25 cellular contexts compared by ENCODE assay signal in the genomic region with DNA sequence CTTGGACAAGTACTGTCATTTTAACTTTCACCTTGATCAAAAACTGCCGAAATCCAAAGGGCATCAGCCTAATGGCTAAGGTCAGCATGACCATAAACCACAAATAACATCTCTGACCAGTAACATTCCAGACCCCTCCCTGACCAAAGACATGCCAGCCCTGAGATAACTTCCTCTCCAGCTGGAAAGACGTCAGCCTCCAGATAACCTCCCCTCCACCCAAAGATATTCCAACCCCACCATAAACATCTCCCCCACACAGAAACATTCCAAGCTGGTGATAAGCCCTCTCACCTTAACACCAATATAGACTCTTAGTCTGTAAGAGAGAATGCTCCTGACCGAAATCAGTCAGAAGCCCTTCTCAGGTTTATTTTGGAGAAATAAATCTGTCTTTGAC. TPM values are rescaled to one million over a fixed set of nuclear protein-coding genes. Genes with fewer than 3 reads are reported as not detected.
"Had no signal": no experiment of that assay in that cellular context is flagged by ENCODE, and none has a peak within 500 bp of the region (broad histone marks: within the 10 kb centered on the region; RNA-seq: fewer than 3 reads in every experiment).

No MANE protein-coding gene starts in this region.

- H3K27ac Mint-ChIP-seq: activated naive CD4-positive, alpha-beta T cell treated with anti-CD3 and anti-CD28 coated beads for 36 hours; activated naive CD8-positive, alpha-beta T cell; activated T-helper 17 cell treated with anti-CD3 and anti-CD28 coated beads, Interleukin-2, amount 50 U/mL, for 72 hours; T-helper 17 cell; WTC11 had no signal

- H3K4me3 Mint-ChIP-seq: activated naive CD4-positive, alpha-beta T cell treated with anti-CD3 and anti-CD28 coated beads for 36 hours; activated naive CD8-positive, alpha-beta T cell; activated T-cell treated with anti-CD3 and anti-CD28 coated beads, Interleukin-2, amount 50 U/mL, for 4 hours; activated T-helper 17 cell treated with anti-CD3 and anti-CD28 coated beads, Interleukin-2, amount 50 U/mL, for 72 hours; T-helper 17 cell; WTC11 had no signal

- H3K36me3 ChIP-seq: Peyer's patch, SJSA1 had no signal

- H3K9me3 ChIP-seq: Peyer's patch, SJSA1 had no signal

- H3K27ac ChIP-seq: Peyer's patch, SJSA1 had no signal

- ATAC-seq: activated T-cell treated with anti-CD3 and anti-CD28 coated beads, Interleukin-2, amount 50 U/mL, for 4 hours; activated T-helper 17 cell treated with anti-CD3 and anti-CD28 coated beads, Interleukin-2, amount 50 U/mL, for 72 hours; T-helper 17 cell; WTC11 had no signal

- H3K27me3 ChIP-seq: Peyer's patch, SJSA1 had no signal

- H3K4me1 ChIP-seq: Peyer's patch, SJSA1 had no signal

- H3K9me3 Mint-ChIP-seq: activated naive CD4-positive, alpha-beta T cell treated with anti-CD3 and anti-CD28 coated beads for 36 hours; activated T-cell treated with anti-CD3 and anti-CD28 coated beads, Interleukin-2, amount 50 U/mL, for 4 hours; activated T-helper 17 cell treated with anti-CD3 and anti-CD28 coated beads, Interleukin-2, amount 50 U/mL, for 72 hours had no signal

- H3K36me3 Mint-ChIP-seq: activated naive CD8-positive, alpha-beta T cell had no signal

- H3K4me1 Mint-ChIP-seq: activated T-helper 17 cell treated with anti-CD3 and anti-CD28 coated beads, Interleukin-2, amount 50 U/mL, for 72 hours; T-helper 17 cell; WTC11 had no signal

- H3K27me3 Mint-ChIP-seq: activated naive CD8-positive, alpha-beta T cell; activated T-helper 17 cell treated with anti-CD3 and anti-CD28 coated beads, Interleukin-2, amount 50 U/mL, for 72 hours; T-helper 17 cell had no signal

- DNase-seq: activated CD4-positive, alpha-beta T cell treated with anti-CD3 and anti-CD28 coated beads for 48 hours; activated CD4-positive, alpha-beta T cell treated with anti-CD3 and anti-CD28 coated beads, Interleukin-2, amount 50 U/mL, for 4 hours; activated CD4-positive, CD25-positive, alpha-beta regulatory T cell treated with anti-CD3 and anti-CD28 coated beads, Interleukin-2, amount 50 U/mL, for 72 hours; activated CD8-positive, alpha-beta memory T cell treated with anti-CD3 and anti-CD28 coated beads for 24 hours; activated gamma-delta T cell; activated naive CD4-positive, alpha-beta T cell treated with anti-CD3 and anti-CD28 coated beads for 36 hours; activated T-cell treated with anti-CD3 and anti-CD28 coated beads, Interleukin-2, amount 50 U/mL, for 4 hours; Karpas-422; MM.1S; NCI-H1105; NCI-H1436 treated with DMSO at 0.1 percent for 48 hours; NCI-H187; NCI-H2081; NCI-H446; NCI-H524; Peyer's patch; SHP77; T-helper 17 cell; T-helper 9 cell had no signal

- H3K4me3 ChIP-seq: Peyer's patch, SJSA1 had no signal

RNA-seq across cellular contexts. Expression of a gene that starts 7.4 kb away (rescaled TPM):
- total RNA-seq: activated naive CD4-positive, alpha-beta T cell treated with anti-CD3 and anti-CD28 coated beads for 36 hours; activated T-cell treated with anti-CD3 and anti-CD28 coated beads, Interleukin-2, amount 50 U/mL, for 4 hours; activated T-helper 17 cell treated with anti-CD3 and anti-CD28 coated beads, Interleukin-2, amount 50 U/mL, for 72 hours; cardiac septum; cerebellum; Peyer's patch; SJSA1; T-helper 17 cell; WTC11 had no signal
